ENCODE assay signal across 2 cellular contexts in genomic region chr19:7864719-7865074, GRCh38.
TF ChIP-seq lines count a peak whose summit lies in the region.

No MANE protein-coding gene starts in this region.

TF ChIP-seq in HepG2, 621 proteins besides CTCF, POLR2A, EP300 and RAD21 (continues in another document):
- TF ChIP-seq SALL1 (CRISPR knock-in tag; IDR thresholded peaks at IDR 0.05) (0 out of 2 replicates have a peak, but pooled peaks have one; percentile 15), TFDP2 (CRISPR knock-in tag; IDR thresholded peaks at IDR 0.05) (peak; percentile 38; the same call in 1 of the 2 replicates), HOXA3 (CRISPR knock-in tag; IDR thresholded peaks at IDR 0.05) (0 out of 2 replicates have a peak, but pooled peaks have one; percentile 14), ZNF335 (CRISPR knock-in tag; IDR thresholded peaks at IDR 0.05) (no peak), KDM2A (CRISPR knock-in tag; IDR thresholded peaks at IDR 0.05; ENCODE audit: borderline replicate concordance, low read depth) (0 out of 2 replicates have a peak, but pooled peaks have one; percentile 18), FOXA3 (CRISPR knock-in tag; IDR thresholded peaks at IDR 0.05) (0 out of 2 replicates have a peak, but pooled peaks have one; percentile 23), FOXA1 (IDR thresholded peaks at IDR 0.05) (no peak), FOXA1 (CRISPR knock-in tag; IDR thresholded peaks at IDR 0.05) (peak; percentile 58), SP1 (IDR thresholded peaks at IDR 0.05) (no peak), SP1 (CRISPR knock-in tag; IDR thresholded peaks at IDR 0.05) (no peak), SNAPC2 (CRISPR knock-in tag; IDR thresholded peaks at IDR 0.05) (no peak), CHD2 (IDR thresholded peaks at IDR 0.05; ENCODE audit: low read depth, low read length) (no peak), NCOA2 (CRISPR knock-in tag; IDR thresholded peaks at IDR 0.05) (no peak), GLMP (CRISPR knock-in tag; IDR thresholded peaks at IDR 0.05; ENCODE audit: borderline replicate concordance) (no peak), ZNF687 (CRISPR knock-in tag; IDR thresholded peaks at IDR 0.05) (peak; percentile 59), YY1 (IDR thresholded peaks at IDR 0.05; ENCODE audit: insufficient read depth, insufficient replicate concordance, low read depth, low read length) (peak; percentile 36), ZBTB46 (CRISPR knock-in tag; IDR thresholded peaks at IDR 0.05; ENCODE audit: borderline replicate concordance) (no peak), TFDP1 (CRISPR knock-in tag; IDR thresholded peaks at IDR 0.05; ENCODE audit: borderline replicate concordance) (peak; percentile 55; the same call in 1 of the 2 replicates)

TF ChIP-seq in IMR-90, 13 proteins besides CTCF, POLR2A, EP300 and RAD21:
- TF ChIP-seq CEBPB (IDR thresholded peaks at IDR 0.05; ENCODE audit: low read depth, low read length) (no peak), RCOR1 (IDR thresholded peaks at IDR 0.05; ENCODE audit: insufficient replicate concordance, low read length) (no peak), CHD1 (IDR thresholded peaks at IDR 0.05; ENCODE audit: low read depth, low read length) (no peak), RFX5 (IDR thresholded peaks at IDR 0.05; ENCODE audit: low read depth, low read length) (no peak)
